Comparison of ENCODE assay signal across 8 cellular contexts in the genomic region with DNA sequence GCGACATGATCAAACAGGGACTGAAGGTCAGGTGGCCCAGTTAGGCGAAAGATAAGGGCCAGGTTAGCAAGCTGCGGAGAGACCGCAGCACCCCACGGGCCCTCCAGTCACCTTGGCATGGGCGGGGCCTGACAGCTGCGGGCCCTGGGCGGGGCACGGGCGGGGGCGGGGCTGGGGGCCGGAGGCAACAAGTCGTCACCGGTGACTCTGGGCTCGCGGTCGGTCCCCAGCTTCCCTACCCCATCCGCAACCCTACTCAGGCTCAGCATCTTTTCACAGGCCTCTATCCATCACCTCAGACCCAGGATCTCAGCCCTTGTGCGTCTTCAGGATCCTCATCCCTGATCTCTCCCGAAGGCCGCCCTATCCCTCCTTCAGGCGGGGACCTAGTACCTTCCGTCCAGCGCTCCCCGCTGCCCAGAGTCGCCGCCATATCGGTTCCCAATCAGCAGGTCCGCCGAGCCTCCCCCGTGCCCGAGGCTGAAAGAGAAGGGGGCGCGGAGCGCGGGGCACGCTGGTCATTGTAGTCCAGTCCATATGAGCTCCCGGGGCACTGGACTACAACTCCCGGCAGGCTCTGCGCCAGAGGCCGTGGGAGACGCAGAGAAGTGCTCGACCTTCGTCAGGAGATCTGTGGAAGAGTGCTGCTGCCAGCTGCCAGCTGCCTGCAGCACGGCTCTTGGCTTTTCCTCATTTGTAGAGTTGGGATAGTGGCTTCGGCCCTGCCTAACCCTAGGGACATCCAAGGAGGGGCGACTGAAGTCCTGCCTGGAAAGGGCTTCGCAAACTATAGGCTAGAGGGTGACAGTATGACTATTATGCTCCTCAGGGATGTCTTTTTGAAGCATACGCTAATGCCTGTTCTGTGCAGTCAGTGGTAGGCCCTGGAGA. TPM values are rescaled to one million over a fixed set of nuclear protein-coding genes. Genes with fewer than 3 reads are reported as not detected.
DNase-seq lines count a peak whose midpoint lies in the region; ATAC-seq and TF ChIP-seq lines count a peak whose summit lies in the region.

A gene (minus strand): TSS at position 513 of the 891 bp plus-strand sequence. CDS start 80 bp downstream, at position 433.

- TF ChIP-seq POLR2A in NB4 (IDR thresholded peaks at IDR 0.05; ENCODE audit: extremely low read depth, insufficient read length): no peak
- peak; percentile 16 to 32 for TF ChIP-seq POLR2A in gastroesophageal sphincter (IDR thresholded peaks at IDR 0.05)

- no peak within 1 kb of the TSS for H4K8ac ChIP-seq in neuronal stem cell (ENCODE audit: low read depth, low read length)

- no peak within 1 kb of the TSS for H2AK5ac ChIP-seq in neuronal stem cell (ENCODE audit: low read depth, low read length)

- H3K9me3 ChIP-seq in gastroesophageal sphincter (no peaks in the 10 kb centered on the region), neuronal stem cell (replicated peaks in 1 of 2; ENCODE audit: control insufficient read depth in 2 of 2, insufficient read depth in 1 of 2, low read depth in 1 of 2, low read length in 2 of 2) (no peaks in the 10 kb centered on the region)

- H3K79me1 ChIP-seq in neuronal stem cell (ENCODE audit: low read depth, low read length): peaks cover 3% of the 10 kb centered on the region

- intact Hi-C loops in activated naive CD4-positive, alpha-beta T cell treated with anti-CD3 and anti-CD28 coated beads for 36 hours (cut with micrococcal nuclease): loop anchor here (1.0 to 2.0 kb wide), 5 partner anchors 8 to 124 kb away; a partner anchor contains a TSS

- H3K27me3 ChIP-seq in gastroesophageal sphincter (no peaks in the 10 kb centered on the region), neuronal stem cell (ENCODE audit: control insufficient read depth in 3 of 3, insufficient read depth in 3 of 3, low read depth in 1 of 3, low read length in 3 of 3) (peaks cover 0 to 7% (median 0%) of the 10 kb centered on the region in 3 experiments)

- H3K36me3 Mint-ChIP-seq in activated naive CD4-positive, alpha-beta T cell treated with anti-CD3 and anti-CD28 coated beads for 36 hours (ENCODE audit: low read depth): peaks cover 6% of the 10 kb centered on the region

- ATAC-seq in gastroesophageal sphincter: peak; percentile 99

- H2AFZ ChIP-seq in neuronal stem cell (ENCODE audit: low read length): peak within 1 kb of the TSS; percentile 91

- peak within 1 kb of the TSS; percentile 79 for H3K4me2 ChIP-seq in neuronal stem cell (ENCODE audit: insufficient read depth, low read length, poor library complexity, severe bottlenecking)

- peak within 1 kb of the TSS; percentile 95 for H3K4me3 Mint-ChIP-seq in activated naive CD4-positive, alpha-beta T cell treated with anti-CD3 and anti-CD28 coated beads for 36 hours

- peak within 1 kb of the TSS; percentile 98 for H3K27ac Mint-ChIP-seq in activated naive CD4-positive, alpha-beta T cell treated with anti-CD3 and anti-CD28 coated beads for 36 hours

- no peaks in the 10 kb centered on the region for H3K9me3 Mint-ChIP-seq in activated naive CD4-positive, alpha-beta T cell treated with anti-CD3 and anti-CD28 coated beads for 36 hours

- TF ChIP-seq EP300 in gastroesophageal sphincter (IDR thresholded peaks at IDR 0.05): no peak

- H3K4me3 ChIP-seq in HFF-Myc (replicated peaks; ENCODE audit: low read depth, low read length) (peak within 1 kb of the TSS; percentile 66), NB4 (ENCODE audit: low read depth, low read length) (peak within 1 kb of the TSS; percentile 72), gastroesophageal sphincter (peak within 1 kb of the TSS; percentile 89 to 93), neuronal stem cell (ENCODE audit: low read length in 2 of 2) (peak within 1 kb of the TSS; percentile 74 to 83)

- no peaks in the 10 kb centered on the region for H3K27me3 Mint-ChIP-seq in activated naive CD4-positive, alpha-beta T cell treated with anti-CD3 and anti-CD28 coated beads for 36 hours (ENCODE audit: low read depth)

- no peak within 1 kb of the TSS for H4K91ac ChIP-seq in neuronal stem cell (ENCODE audit: low read depth, low read length, poor library complexity)

- peak within 1 kb of the TSS; percentile 31 for H3K23ac ChIP-seq in neuronal stem cell (ENCODE audit: low read depth, low read length, poor library complexity)

- peaks cover 0 to 20% (median 4%) of the 10 kb centered on the region in 3 donors for H3K4me1 ChIP-seq in gastroesophageal sphincter
- peaks cover 4 to 11% of the 10 kb centered on the region in 2 donors for H3K4me1 ChIP-seq in neuronal stem cell (ENCODE audit: control insufficient read depth in 2 of 2, insufficient read depth in 1 of 2, low read depth in 1 of 2, low read length in 2 of 2)

- CTCF ChIA-PET in activated naive CD4-positive, alpha-beta T cell treated with anti-CD3 and anti-CD28 coated beads for 36 hours (lab: Charles Lee): interaction anchor here (0.8 to 3.6 kb wide), 8 partner anchors 9 to 78 kb away, joined by 3 to 26 read pairs (median 6); no protein-coding TSS in a partner anchor

- DNase-seq in GM03348 (ENCODE audit: low spot score) (peak; percentile 95), HFF-Myc (ENCODE audit: extremely low read depth, low read depth) (peak; percentile 65), NB4 (ENCODE audit: low read depth) (peak; percentile 82), SK-N-DZ (ENCODE audit: low spot score) (peak; percentile 95), neuronal stem cell (ENCODE audit: low spot score) (peak; percentile 93), superior temporal gyrus (ENCODE audit: extremely low spot score) (peak; percentile 97)
- peak; percentile 94 for DNase-seq in activated naive CD4-positive, alpha-beta T cell treated with anti-CD3 and anti-CD28 coated beads for 36 hours

- peak within 1 kb of the TSS; percentile 92 to 98 (median 94) for H3K27ac ChIP-seq in gastroesophageal sphincter
- H3K27ac ChIP-seq in neuronal stem cell (replicated peaks; ENCODE audit: low read length): peak within 1 kb of the TSS; percentile 89

- H2BK120ac ChIP-seq in neuronal stem cell (ENCODE audit: low read depth, low read length): no peak within 1 kb of the TSS

- no peak within 1 kb of the TSS for H3K14ac ChIP-seq in neuronal stem cell (ENCODE audit: low read length)

- peak within 1 kb of the TSS; percentile 95 for H3K18ac ChIP-seq in neuronal stem cell (ENCODE audit: low read length)

- no peak for TF ChIP-seq CTCF in HFF-Myc (IDR thresholded peaks at IDR 0.05; ENCODE audit: low read depth, low read length, missing control alignments)
- no peak for TF ChIP-seq CTCF in NB4 (IDR thresholded peaks at IDR 0.05; ENCODE audit: low read depth, low read length)
- peak in 1 of 4 experiments; percentile 18 for TF ChIP-seq CTCF in gastroesophageal sphincter (IDR thresholded peaks at IDR 0.05)

- H2BK15ac ChIP-seq in neuronal stem cell (ENCODE audit: low read length): no peak within 1 kb of the TSS

- H3K9ac ChIP-seq in neuronal stem cell (ENCODE audit: low read depth, low read length, poor library complexity): peak within 1 kb of the TSS; percentile 81

- no peak within 1 kb of the TSS for H2BK12ac ChIP-seq in neuronal stem cell (ENCODE audit: low read length)

- H3K36me3 ChIP-seq in gastroesophageal sphincter (peaks cover 0 to 27% of the 10 kb centered on the region in 2 donors), neuronal stem cell (replicated peaks in 1 of 2; ENCODE audit: control insufficient read depth in 2 of 2, insufficient read depth in 2 of 2, low read length in 2 of 2) (peaks cover 6 to 29% of the 10 kb centered on the region in 2 donors)

- no peak within 1 kb of the TSS for H3K4ac ChIP-seq in neuronal stem cell (ENCODE audit: low read length)

- 0% methylated on average over 1 to 8 of the region's 49 CpGs for WGBS in gastroesophageal sphincter (ENCODE audit: low coverage in 1 of 2), 2 donors
- no CpG with 5 or more reads among the region's 49 CpGs for WGBS in neuronal stem cell (ENCODE audit: extremely low coverage in 2 of 2, insufficient read length in 2 of 2, insufficient replicate concordance in 1 of 2), 2 donors

- H2BK5ac ChIP-seq in neuronal stem cell (ENCODE audit: low read length): no peak within 1 kb of the TSS

- peaks cover 42% of the 10 kb centered on the region for H3K4me1 Mint-ChIP-seq in activated naive CD4-positive, alpha-beta T cell treated with anti-CD3 and anti-CD28 coated beads for 36 hours (ENCODE audit: low read depth)

RNA-seq across cellular contexts. Expression of the gene that starts here (rescaled TPM):
- 9.9 and 16.9 TPM in 2 replicates for polyA plus RNA-seq in SK-N-DZ (2014; cell fraction: cytosol; rRNA removed)
- polyA plus RNA-seq in SK-N-DZ (2014; cell fraction: nucleus; rRNA removed): 5.5 and 22.8 TPM in 2 replicates
- total RNA-seq in activated naive CD4-positive, alpha-beta T cell treated with anti-CD3 and anti-CD28 coated beads for 36 hours: 10 to 100 TPM; 18.1 to 18.8 TPM
- total RNA-seq in gastroesophageal sphincter: 10 to 100 TPM in 3 of 4 donors, 1 to 10 TPM in 1; 7.6 to 27.7 (median 14.5) TPM
- polyA plus RNA-seq in neuronal stem cell (2013, experiment 1 of 2): 15.9 TPM
- polyA plus RNA-seq in neuronal stem cell (2013, experiment 2 of 2): 15.9 TPM

Comparison
In these comparisons a context has a peak if more than half of its experiments do, and no peak if none do; other contexts are left out.
1. Peak in every context shown above with its lines: DNase-seq, ATAC-seq, H3K4me3 ChIP-seq and H3K27ac ChIP-seq.